ENCODE assay signal across 25 cellular contexts in genomic region chr17:73100363-73100762, GRCh38.
"Had no signal": no experiment of that assay in that cellular context is flagged by ENCODE, and none has a peak within 500 bp of the region (broad histone marks: within the 10 kb centered on the region; RNA-seq: fewer than 3 reads in every experiment).

No MANE protein-coding gene starts in this region.

- H3K27ac Mint-ChIP-seq: immature natural killer cell, mesothelial cell of epicardium, naive B cell had no signal

- H3K4me3 Mint-ChIP-seq: immature natural killer cell; mesothelial cell of epicardium; naive B cell; naive thymus-derived CD8-positive, alpha-beta T cell had no signal

- DNase-seq: dermis blood vessel endothelial cell; effector CD4-positive, alpha-beta T cell; effector memory CD4-positive, alpha-beta T cell; foreskin keratinocyte; heart left ventricle; immature natural killer cell; islet precursor cell; kidney; kidney glomerular epithelial cell; left colon; left ventricle myocardium inferior; lower lobe of right lung; mesenchymal stem cell; mucosa of descending colon; naive B cell; naive thymus-derived CD8-positive, alpha-beta T cell had no signal

- H3K79me2 ChIP-seq: hepatocyte had no signal

- H3K9me3 ChIP-seq: lower lobe of right lung, mucosa of descending colon had no signal

- H3K4me2 ChIP-seq: hepatocyte had no signal

- H3K27ac ChIP-seq: coronary artery, esophagus muscularis mucosa, foreskin keratinocyte, gastroesophageal sphincter, heart left ventricle, hepatocyte, left ventricle myocardium inferior, lower lobe of right lung had no signal

- H3K4me1 Mint-ChIP-seq: mesothelial cell of epicardium had no signal

- FAIRE-seq: endothelial cell of umbilical vein, frontal cortex, kidney had no signal

- ATAC-seq: foreskin keratinocyte; gastroesophageal sphincter; heart left ventricle; left colon; left lobe of liver; lower lobe of right lung; mucosa of descending colon; naive thymus-derived CD8-positive, alpha-beta T cell had no signal

- H3K36me3 Mint-ChIP-seq: immature natural killer cell, mesothelial cell of epicardium, naive B cell had no signal

- H3K4me1 ChIP-seq: esophagus muscularis mucosa, foreskin keratinocyte, gastroesophageal sphincter, left ventricle myocardium inferior, lower lobe of right lung had no signal

- H2AFZ ChIP-seq: hepatocyte had no signal

- H3K4me3 ChIP-seq: coronary artery, dorsolateral prefrontal cortex, esophagus muscularis mucosa, gastroesophageal sphincter, heart left ventricle, hepatocyte, left ventricle myocardium inferior, lower lobe of right lung, mucosa of descending colon had no signal

- H3K27me3 ChIP-seq: dorsolateral prefrontal cortex, hepatocyte had no signal

- H3K9me3 Mint-ChIP-seq: immature natural killer cell, mesothelial cell of epicardium had no signal

- H3K36me3 ChIP-seq: esophagus muscularis mucosa, gastroesophageal sphincter, heart left ventricle, left ventricle myocardium inferior, lower lobe of right lung had no signal
